1 cellular context compared by ENCODE assay signal in genomic region chr6:106517699-106518098, GRCh38.
TF ChIP-seq lines count a peak whose summit lies in the region.

No MANE protein-coding gene starts in this region.

TF ChIP-seq in SK-N-SH treated with all-trans-retinoic acid at 6 μM for 48 hours, 23 proteins besides CTCF, POLR2A, EP300 and RAD21 (continued from another document):
- TF ChIP-seq TSHZ2 (CRISPR knock-in tag; IDR thresholded peaks at IDR 0.05) (no peak), PPARA (CRISPR knock-in tag; IDR thresholded peaks at IDR 0.05; ENCODE audit: borderline replicate concordance) (no peak), BACH2 (CRISPR knock-in tag; IDR thresholded peaks at IDR 0.05; ENCODE audit: borderline replicate concordance) (no peak), ZFP30 (CRISPR knock-in tag; IDR thresholded peaks at IDR 0.05) (no peak), POU6F1 (CRISPR knock-in tag; IDR thresholded peaks at IDR 0.05; ENCODE audit: borderline replicate concordance, low read depth) (no peak), ZNF70 (CRISPR knock-in tag; IDR thresholded peaks at IDR 0.05) (no peak), GLIS3 (CRISPR knock-in tag; IDR thresholded peaks at IDR 0.05) (no peak), TCF4 (CRISPR knock-in tag; IDR thresholded peaks at IDR 0.05; ENCODE audit: borderline replicate concordance) (no peak), ISL1 (CRISPR knock-in tag; IDR thresholded peaks at IDR 0.05) (no peak), ARNTL (CRISPR knock-in tag; IDR thresholded peaks at IDR 0.05; ENCODE audit: borderline replicate concordance, low read depth) (no peak), ZFP3 (CRISPR knock-in tag; IDR thresholded peaks at IDR 0.05) (no peak)
